In the genomic region with DNA sequence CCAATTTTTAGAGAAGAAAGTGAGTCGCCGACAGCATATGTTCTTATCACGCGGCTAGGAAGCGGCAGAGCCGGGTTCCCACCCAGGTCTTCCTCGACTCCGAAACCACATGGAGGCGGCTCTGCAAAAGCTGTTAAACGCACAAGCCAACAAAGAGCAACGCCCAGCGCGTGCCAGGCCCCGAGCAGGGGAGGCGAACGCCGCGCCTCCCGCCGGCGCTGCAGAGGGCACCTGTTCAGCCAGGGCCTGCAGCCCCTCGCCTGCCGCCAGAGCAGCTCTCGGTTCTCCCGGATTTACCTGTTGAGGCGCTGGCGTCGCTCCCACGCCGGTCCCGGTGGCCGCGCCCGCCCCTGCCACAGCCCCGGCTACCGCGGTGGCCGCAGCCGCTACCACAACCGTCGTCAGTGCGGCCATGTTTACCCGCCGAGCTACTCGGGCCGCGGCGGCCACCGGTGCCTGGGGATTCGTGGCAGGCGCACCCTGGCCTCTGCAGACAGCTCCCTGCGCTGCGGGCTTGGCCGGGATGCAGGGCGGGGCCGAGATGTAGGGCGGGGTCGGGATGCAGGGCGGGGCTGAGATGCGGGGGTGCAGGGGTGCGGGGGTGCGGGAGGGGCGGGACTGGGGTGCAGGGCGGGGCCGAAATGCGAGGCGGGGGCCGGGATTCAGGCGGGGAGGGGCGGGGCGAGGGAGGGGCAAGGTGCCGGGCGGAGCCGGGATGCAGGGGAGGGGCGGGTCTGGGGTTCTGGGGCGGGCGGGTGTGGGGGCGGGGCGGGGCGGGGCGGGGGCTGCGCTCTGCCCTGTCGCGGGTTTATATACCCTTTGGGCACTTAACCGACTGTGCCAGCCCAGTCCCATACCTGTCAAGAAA, we compare ENCODE assay signal across 8 cellular contexts. TPM values are rescaled to one million over a fixed set of nuclear protein-coding genes. Genes with fewer than 3 reads are reported as not detected.
A peak's percentile ranks its signal among the peaks of the same experiment; 100 is the strongest.
DNase-seq lines count a peak whose midpoint lies in the region; ATAC-seq and TF ChIP-seq lines count a peak whose summit lies in the region.

A gene with protein sequence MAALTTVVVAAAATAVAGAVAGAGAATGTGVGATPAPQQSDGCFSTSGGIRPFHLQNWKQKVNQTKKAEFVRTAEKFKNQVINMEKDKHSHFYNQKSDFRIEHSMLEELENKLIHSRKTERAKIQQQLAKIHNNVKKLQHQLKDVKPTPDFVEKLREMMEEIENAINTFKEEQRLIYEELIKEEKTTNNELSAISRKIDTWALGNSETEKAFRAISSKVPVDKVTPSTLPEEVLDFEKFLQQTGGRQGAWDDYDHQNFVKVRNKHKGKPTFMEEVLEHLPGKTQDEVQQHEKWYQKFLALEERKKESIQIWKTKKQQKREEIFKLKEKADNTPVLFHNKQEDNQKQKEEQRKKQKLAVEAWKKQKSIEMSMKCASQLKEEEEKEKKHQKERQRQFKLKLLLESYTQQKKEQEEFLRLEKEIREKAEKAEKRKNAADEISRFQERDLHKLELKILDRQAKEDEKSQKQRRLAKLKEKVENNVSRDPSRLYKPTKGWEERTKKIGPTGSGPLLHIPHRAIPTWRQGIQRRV (minus strand): TSS at position 525 of the 868 bp plus-strand sequence. CDS start 111 bp downstream, at position 414.

- peak within 1 kb of the TSS; percentile 74 to 85 for H3K4me3 ChIP-seq in duodenal mucosa (ENCODE audit: low read depth in 1 of 2, low read length in 2 of 2)
- peak within 1 kb of the TSS; percentile 97 for H3K4me3 ChIP-seq in lower lobe of right lung

- intact Hi-C loops in lower lobe of right lung (cut with DNase I) = no loop called here

- no peaks in the 10 kb centered on the region for H3K27me3 ChIP-seq in duodenal mucosa (ENCODE audit: control insufficient read depth in 1 of 2, insufficient read depth in 2 of 2, low read length in 2 of 2)
- H3K27me3 ChIP-seq in lower lobe of right lung (ENCODE audit: low read depth) = no peaks in the 10 kb centered on the region

- H3K27ac ChIP-seq in duodenal mucosa (ENCODE audit: low read depth, low read length) (peak within 1 kb of the TSS; percentile 77), lower lobe of right lung (peak within 1 kb of the TSS; percentile 81)

- peak within 1 kb of the TSS; percentile 66 to 79 for H3K9ac ChIP-seq in duodenal mucosa (ENCODE audit: low read depth in 1 of 2, low read length in 2 of 2)

- ATAC-seq in GM18909 (IDR thresholded peaks at IDR 0.05; ENCODE audit: poor library complexity, unreplicated experiment) (peak; percentile 85), HG03139 (IDR thresholded peaks at IDR 0.05; ENCODE audit: unreplicated experiment) (peak; percentile 72), lower lobe of right lung (peak; percentile 97 to 98)

- H3K36me3 ChIP-seq in duodenal mucosa (ENCODE audit: control insufficient read depth in 1 of 2, insufficient read depth in 2 of 2, low read length in 2 of 2) = no peaks in the 10 kb centered on the region
- no peaks in the 10 kb centered on the region for H3K36me3 ChIP-seq in lower lobe of right lung

- H3K9me3 ChIP-seq in duodenal mucosa (ENCODE audit: control insufficient read depth in 1 of 2, low read length in 2 of 2) (no peaks in the 10 kb centered on the region), lower lobe of right lung (no peaks in the 10 kb centered on the region)

- TF ChIP-seq CTCF in AG09319 (IDR thresholded peaks at IDR 0.05; ENCODE audit: low read depth, low read length) (no peak), lower lobe of right lung (IDR thresholded peaks at IDR 0.05) (no peak)

- DNase-seq in AG09319 (ENCODE audit: extremely low read depth, low read depth) (peak; percentile 43), NCI-H446 treated with DMSO at 0.1 percent for 48 hours (lab: John Stamatoyannopoulos, UW) (peak; percentile 43), lower lobe of right lung (peak; percentile 91)
- DNase-seq in activated CD4-positive, alpha-beta T cell treated with anti-CD3 and anti-CD28 coated beads, Interleukin-2, amount 50 U/mL, for 24 hours (ENCODE audit: low read depth in 1 of 2, low spot score in 1 of 2) = peak; percentile 53 to 63
- DNase-seq in stimulated activated CD4-positive, alpha-beta T cell treated with anti-CD3 and anti-CD28 coated beads, TNF-alpha, amount 100 ng/mL, for 24 hours (ENCODE audit: low read depth in 3 of 3) = peak; percentile 57 to 82 (median 68)

- peaks cover 8 to 18% of the 10 kb centered on the region in 2 donors for H3K4me1 ChIP-seq in duodenal mucosa (ENCODE audit: control insufficient read depth in 1 of 2, insufficient read depth in 2 of 2, low read length in 2 of 2)
- H3K4me1 ChIP-seq in lower lobe of right lung = no peaks in the 10 kb centered on the region

RNA-seq across cellular contexts. Expression of the gene that starts here (rescaled TPM):
- 7.4 TPM for total RNA-seq in lower lobe of right lung

Comparison
In these comparisons a context has a peak if more than half of its experiments do, and no peak if none do; other contexts are left out.
1. Peak in every context shown above with its lines: DNase-seq, ATAC-seq, H3K4me3 ChIP-seq and H3K27ac ChIP-seq.